8 cellular contexts compared by ENCODE assay signal in genomic region chr12:51028126-51028810, GRCh38. TPM values are rescaled to one million over a fixed set of nuclear protein-coding genes. Genes with fewer than 3 reads are reported as not detected.
A peak's percentile ranks its signal among the peaks of the same experiment; 100 is the strongest.
DNase-seq lines count a peak whose midpoint lies in the region; ATAC-seq and TF ChIP-seq lines count a peak whose summit lies in the region.

No MANE protein-coding gene starts in this region.

- no peak overlapping the region for H3K4me3 ChIP-seq in fibroblast of pulmonary artery (replicated peaks; ENCODE audit: low read depth, low read length)

- no peaks in the 10 kb centered on the region for H3K36me3 Mint-ChIP-seq in activated naive CD4-positive, alpha-beta T cell treated with anti-CD3 and anti-CD28 coated beads, Interleukin-2, amount 50 U/mL, for 24 hours

- H3K4me3 Mint-ChIP-seq in activated naive CD4-positive, alpha-beta T cell treated with anti-CD3 and anti-CD28 coated beads, Interleukin-2, amount 50 U/mL, for 24 hours, result peak overlapping the region; percentile 84

- H3K4me1 Mint-ChIP-seq in activated naive CD4-positive, alpha-beta T cell treated with anti-CD3 and anti-CD28 coated beads, Interleukin-2, amount 50 U/mL, for 24 hours, result peaks cover 41% of the 10 kb centered on the region

- intact Hi-C loops in Right ventricle myocardium inferior (cut with DNase I), result no loop called here

- H3K9me3 Mint-ChIP-seq in activated naive CD4-positive, alpha-beta T cell treated with anti-CD3 and anti-CD28 coated beads, Interleukin-2, amount 50 U/mL, for 24 hours, result no peaks in the 10 kb centered on the region

- peak; percentile 31 for TF ChIP-seq CTCF in fibroblast of pulmonary artery (IDR thresholded peaks at IDR 0.05; ENCODE audit: low read length, missing control alignments)

- no peak for ATAC-seq in HG02973 (IDR thresholded peaks at IDR 0.05; ENCODE audit: unreplicated experiment)
- no peak for ATAC-seq in Right ventricle myocardium inferior

- DNase-seq in activated naive CD4-positive, alpha-beta T cell (lab: John Stamatoyannopoulos, UW), result no peak
- DNase-seq in NAMALWA (ENCODE audit: low spot score) (peak; percentile 64), SKM-1 treated with dmso at 0.1 percent for 144 hours (lab: John Stamatoyannopoulos, UW; ENCODE audit: unreplicated experiment) (peak; percentile 49), fibroblast of pulmonary artery (ENCODE audit: low read depth) (peak; percentile 58), Right ventricle myocardium inferior (ENCODE audit: missing footprints) (no peak)
- peak; percentile 36 for DNase-seq in stimulated activated CD8-positive, alpha-beta memory T cell treated with anti-CD3 and anti-CD28 coated beads, Interleukin-4, amount 100 ng/mL, for 48 hours

- peak overlapping the region; percentile 46 for H3K27ac Mint-ChIP-seq in activated naive CD4-positive, alpha-beta T cell treated with anti-CD3 and anti-CD28 coated beads, Interleukin-2, amount 50 U/mL, for 24 hours

- H3K27me3 Mint-ChIP-seq in activated naive CD4-positive, alpha-beta T cell treated with anti-CD3 and anti-CD28 coated beads, Interleukin-2, amount 50 U/mL, for 24 hours, result no peaks in the 10 kb centered on the region

RNA-seq across cellular contexts. Expression of gene SLC11A2, which starts 2.1 kb away (rescaled TPM):
- total RNA-seq in Right ventricle myocardium inferior, result 23.7 TPM

RNA-seq across cellular contexts. Expression of gene LETMD1, which starts 19.9 kb away (rescaled TPM):
- 17.0 TPM for total RNA-seq in Right ventricle myocardium inferior

RNA-seq across cellular contexts. Expression of gene CSRNP2, which starts 55.1 kb away (rescaled TPM):
- total RNA-seq in Right ventricle myocardium inferior, result 25.7 TPM

Comparison
In these comparisons a context has a peak if more than half of its experiments do, and no peak if none do; other contexts are left out.
1. DNase-seq: peak in NAMALWA (single experiment), SKM-1 treated with dmso at 0.1 percent for 144 hours (single experiment), fibroblast of pulmonary artery (single experiment) and stimulated activated CD8-positive, alpha-beta memory T cell treated with anti-CD3 and anti-CD28 coated beads, Interleukin-4, amount 100 ng/mL, for 48 hours (single experiment); none in activated naive CD4-positive, alpha-beta T cell (0 of 4) and Right ventricle myocardium inferior (single experiment).